ENCODE assay signal across 8 cellular contexts in the genomic region with DNA sequence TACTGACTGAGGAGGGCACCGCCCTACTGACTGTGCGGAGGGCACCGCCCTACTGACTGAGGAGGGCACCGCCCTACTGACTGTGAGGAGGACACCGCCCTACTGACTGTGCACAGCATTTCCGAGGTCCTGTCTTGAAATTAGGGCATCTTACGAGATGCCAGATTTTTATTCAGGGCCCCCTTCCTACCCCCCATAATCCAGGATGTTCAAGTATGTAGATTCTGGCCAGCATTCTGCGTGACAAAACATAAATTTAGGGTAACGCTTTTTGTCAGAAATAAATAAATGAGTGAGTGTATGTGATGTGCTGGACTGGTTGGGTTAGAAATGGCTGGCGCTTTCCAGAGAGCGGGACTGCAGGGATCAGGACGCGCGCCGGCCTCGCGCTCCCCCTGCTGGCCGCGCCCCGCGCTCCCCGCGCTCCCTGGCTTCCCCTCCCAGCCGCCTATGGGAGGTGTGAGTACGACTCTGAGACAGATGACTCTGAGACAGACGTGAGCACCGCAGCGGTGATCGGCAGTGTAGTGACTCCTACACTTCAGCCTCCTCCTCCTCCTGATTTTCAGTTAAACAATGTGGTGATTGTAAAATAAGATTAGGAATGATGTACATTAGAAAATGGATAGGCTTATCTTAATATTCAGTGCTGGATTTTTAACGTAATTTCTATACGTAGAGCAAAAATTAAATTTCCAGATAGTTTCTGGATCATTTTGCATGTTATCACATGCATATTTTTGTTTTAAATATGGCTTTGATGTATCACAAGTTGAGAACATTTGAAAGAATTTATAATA.
A peak's percentile ranks its signal among the peaks of the same experiment; 100 is the strongest.
DNase-seq lines count a peak whose midpoint lies in the region; ATAC-seq and TF ChIP-seq lines count a peak whose summit lies in the region.

No MANE protein-coding gene starts in this region.

- H3K9me3 ChIP-seq in right atrium auricular region = no peaks in the 10 kb centered on the region
- H3K9me3 ChIP-seq in gastrocnemius medialis = no peaks in the 10 kb centered on the region

- H3K27me3 ChIP-seq in right atrium auricular region (no peaks in the 10 kb centered on the region), gastrocnemius medialis (no peaks in the 10 kb centered on the region)

- intact Hi-C loops in gastrocnemius medialis (cut with DNase I; ENCODE audit: low total_unique reads) = loop anchor here (5.0 to 10.0 kb wide), 2 partner anchors 259 to 1342 kb away; no protein-coding TSS in a partner anchor

- in situ Hi-C loops in gastrocnemius medialis (cut with MboI; ENCODE audit: low sequenced_read_pairs in 4 of 4) = loop anchor here in 2 of 4 donors (10.0 to 25.0 kb wide), 2 partner anchors 259 to 262 kb away; a partner anchor contains a TSS

- H3K27ac ChIP-seq in right atrium auricular region (no peak overlapping the region), gastrocnemius medialis (no peak overlapping the region)

- H3K36me3 ChIP-seq in right atrium auricular region (no peaks in the 10 kb centered on the region), gastrocnemius medialis (no peaks in the 10 kb centered on the region)

- H3K4me1 ChIP-seq in right atrium auricular region = peaks cover 0 to 7% of the 10 kb centered on the region in 2 donors
- H3K4me1 ChIP-seq in gastrocnemius medialis = peaks cover 4 to 12% of the 10 kb centered on the region in 2 donors

- DNase-seq in NB4 (ENCODE audit: low read depth) (peak; percentile 85), T-helper 2 cell (peak; percentile 51 to 78 (median 56)), amniotic epithelial cell (ENCODE audit: low read depth) (peak; percentile 68), right atrium auricular region (ENCODE audit: low spot score) (peak; percentile 71), gastrocnemius medialis (peak; percentile 8 to 53), DMS79 treated with DMSO at 0.1 percent for 48 hours (lab: John Stamatoyannopoulos, UW) (no peak)

- ATAC-seq in HG02571 (IDR thresholded peaks at IDR 0.05; ENCODE audit: unreplicated experiment) (peak; percentile 99), gastrocnemius medialis (peak; percentile 79 to 89)

- H3K4me3 ChIP-seq in NB4 (ENCODE audit: low read depth, low read length) (peak overlapping the region; percentile 51), right atrium auricular region (peak overlapping the region in 1 of 2 donors; percentile 14), gastrocnemius medialis (peak overlapping the region in 1 of 4 donors; percentile 22)

- TF ChIP-seq POLR2A in NB4 (IDR thresholded peaks at IDR 0.05; ENCODE audit: extremely low read depth, insufficient read length) = no peak
- TF ChIP-seq POLR2A in gastrocnemius medialis (IDR thresholded peaks at IDR 0.05) = no peak

- TF ChIP-seq CTCF in GM12873 (IDR thresholded peaks at IDR 0.05; ENCODE audit: insufficient read depth, low read depth, low read length, missing control alignments) = peak; percentile 97
- peak; percentile 91 for TF ChIP-seq CTCF in NB4 (IDR thresholded peaks at IDR 0.05; ENCODE audit: low read depth, low read length)
- peak; percentile 91 to 98 for TF ChIP-seq CTCF in right atrium auricular region (IDR thresholded peaks at IDR 0.05)
- peak; percentile 70 to 98 (median 87) for TF ChIP-seq CTCF in gastrocnemius medialis (IDR thresholded peaks at IDR 0.05 in 4 of 5, conservative IDR thresholded peaks at IDR 0.05 in 1 of 5)
